26 cellular contexts compared by ENCODE assay signal in genomic region chr14:62030387-62030786, GRCh38.
DNase-seq lines count a peak whose midpoint lies in the region; ATAC-seq, FAIRE-seq and TF ChIP-seq lines count a peak whose summit lies in the region.
"Had no signal": no experiment of that assay in that cellular context is flagged by ENCODE, and none has a peak within 500 bp of the region (broad histone marks: within the 10 kb centered on the region; RNA-seq: fewer than 3 reads in every experiment).

No MANE protein-coding gene starts in this region.

- intact Hi-C loops in PC-3 (cut with micrococcal nuclease), result no loop called here
- intact Hi-C loops in breast epithelium (cut with DNase I; ENCODE audit: low total_unique reads), result no loop called here

- peak overlapping the region; percentile 6; the same call in 1 of the 2 replicates for H3K9ac ChIP-seq in PC-3 (ENCODE audit: low read length)
- H3K9ac ChIP-seq: KMS-11 had no signal

- TF ChIP-seq POLR2A in GM12892 (IDR thresholded peaks at IDR 0.05; ENCODE audit: low read depth, low read length) (no peak), breast epithelium (IDR thresholded peaks at IDR 0.05) (no peak)

- no peaks in the 10 kb centered on the region for H3F3A ChIP-seq in PC-3 (ENCODE audit: low read length, unreplicated experiment)

- H3K4me1 ChIP-seq in PC-3 (ENCODE audit: insufficient read depth, low read length) (peaks cover 34% of the 10 kb centered on the region), breast epithelium (no peaks in the 10 kb centered on the region)
- H3K4me1 ChIP-seq in effector memory CD4-positive, alpha-beta T cell (ENCODE audit: control insufficient read depth, insufficient read depth, low read length, poor library complexity, severe bottlenecking), result no peaks in the 10 kb centered on the region
- H3K4me1 ChIP-seq: foreskin keratinocyte, upper lobe of left lung had no signal

- FAIRE-seq in GM12892 (lab: Jason Lieb, UNC), result peak; percentile 83
- FAIRE-seq: G401.6 had no signal

- no peak for DNase-seq in GM12892 (ENCODE audit: insufficient read length)
- no peak for DNase-seq in PC-3
- no peak for DNase-seq in breast epithelium (ENCODE audit: low spot score in 2 of 2)
- DNase-seq in MV-4-11 (lab: John Stamatoyannopoulos, UW), result no peak
- no peak for DNase-seq in effector memory CD4-positive, alpha-beta T cell
- DNase-seq in amniotic stem cell (lab: John Stamatoyannopoulos, UW), result no peak
- DNase-seq: activated CD4-positive, alpha-beta T cell treated with anti-CD3 and anti-CD28 coated beads for 4 hours; activated T-cell treated with anti-CD3 and anti-CD28 coated beads, Interleukin-2, amount 50 U/mL, for 4 hours; AML-193; brain microvascular endothelial cell; DMS153; effector CD4-positive, alpha-beta T cell; foreskin keratinocyte; HCEC 1CT; left colon; NCI-H1048; NCI-H187; T-helper 2 cell; upper lobe of left lung had no signal

- BruUV-seq in PC-3 (replicated peaks; lab: Mats Ljungman, UMichigan), result no TSS peak

- no peak overlapping the region for H3K4me2 ChIP-seq in PC-3 (ENCODE audit: low read length)
- H3K4me2 ChIP-seq: KMS-11 had no signal

- H3K9me2 ChIP-seq in PC-3 (replicated peaks; ENCODE audit: low read length), result no peaks in the 10 kb centered on the region

- H2AFZ ChIP-seq in PC-3 (ENCODE audit: low read length), result no peak overlapping the region

- TF ChIP-seq CTCF in PC-3 (conservative IDR thresholded peaks at IDR 0.05; ENCODE audit: low read depth, low read length), result no peak
- TF ChIP-seq CTCF in breast epithelium (IDR thresholded peaks at IDR 0.05), result no peak

- no peaks in the 10 kb centered on the region for H4K20me1 ChIP-seq in PC-3 (ENCODE audit: low read length)

- CTCF ChIA-PET in PC-3 (lab: Charles Lee), result no interaction called here

- peaks cover 35% of the 10 kb centered on the region; the same call in 1 of the 2 replicates for H3K79me2 ChIP-seq in PC-3 (ENCODE audit: low read length)

- H3K36me3 ChIP-seq in PC-3 (ENCODE audit: low read depth, low read length) (no peaks in the 10 kb centered on the region), breast epithelium (no peaks in the 10 kb centered on the region)
- H3K36me3 ChIP-seq in effector memory CD4-positive, alpha-beta T cell (ENCODE audit: control insufficient read depth, insufficient read depth, low read length), result no peaks in the 10 kb centered on the region
- H3K36me3 ChIP-seq: brain microvascular endothelial cell, upper lobe of left lung had no signal

- ATAC-seq in GM21381 (IDR thresholded peaks at IDR 0.05; ENCODE audit: unreplicated experiment) (peak; percentile 61), HG02885 (IDR thresholded peaks at IDR 0.05; ENCODE audit: poor library complexity, unreplicated experiment) (peak; percentile 53), PC-3 (no peak)
- ATAC-seq: activated T-cell treated with anti-CD3 and anti-CD28 coated beads, Interleukin-2, amount 50 U/mL, for 4 hours; esophagus mucosa; foreskin keratinocyte; left colon had no signal

- POLR2A ChIA-PET in PC-3 (lab: Charles Lee; ENCODE audit: unreplicated experiment), result interaction anchor here (1.1 kb wide), 1 partner anchor 103 kb away, joined by 7 read pairs; no protein-coding TSS in a partner anchor

- no peaks in the 10 kb centered on the region for H3K9me3 ChIP-seq in PC-3 (ENCODE audit: low read length)
- peaks cover 0 to 5% of the 10 kb centered on the region in 2 donors for H3K9me3 ChIP-seq in breast epithelium
- no peaks in the 10 kb centered on the region for H3K9me3 ChIP-seq in effector memory CD4-positive, alpha-beta T cell (ENCODE audit: control insufficient read depth, low read length)
- H3K9me3 ChIP-seq: upper lobe of left lung had no signal

- H3K27me3 ChIP-seq in PC-3 (ENCODE audit: low read length), result no peaks in the 10 kb centered on the region
- H3K27me3 ChIP-seq in breast epithelium, result no peaks in the 10 kb centered on the region
- no peaks in the 10 kb centered on the region for H3K27me3 ChIP-seq in effector memory CD4-positive, alpha-beta T cell (replicated peaks; ENCODE audit: control insufficient read depth, insufficient read depth, low read length, poor library complexity, severe bottlenecking)
- H3K27me3 ChIP-seq: brain microvascular endothelial cell, upper lobe of left lung had no signal

- no peak overlapping the region for H3K4me3 ChIP-seq in PC-3 (ENCODE audit: low read length)
- no peak overlapping the region for H3K4me3 ChIP-seq in breast epithelium
- H3K4me3 ChIP-seq in effector memory CD4-positive, alpha-beta T cell (ENCODE audit: insufficient read depth, low read depth, low read length, poor library complexity, severe bottlenecking), result no peak overlapping the region
- H3K4me3 ChIP-seq: SK-N-MC, skin epidermis, upper lobe of left lung had no signal

- H3K27ac ChIP-seq in PC-3 (ENCODE audit: low read length) (peak overlapping the region; percentile 69), breast epithelium (no peak overlapping the region)
- no peak overlapping the region for H3K27ac ChIP-seq in effector memory CD4-positive, alpha-beta T cell (ENCODE audit: insufficient read depth, low read length, poor library complexity, severe bottlenecking)
- H3K27ac ChIP-seq: brain microvascular endothelial cell, foreskin keratinocyte, KMS-11, SK-N-MC, skin epidermis, upper lobe of left lung had no signal
